In the genomic region with DNA sequence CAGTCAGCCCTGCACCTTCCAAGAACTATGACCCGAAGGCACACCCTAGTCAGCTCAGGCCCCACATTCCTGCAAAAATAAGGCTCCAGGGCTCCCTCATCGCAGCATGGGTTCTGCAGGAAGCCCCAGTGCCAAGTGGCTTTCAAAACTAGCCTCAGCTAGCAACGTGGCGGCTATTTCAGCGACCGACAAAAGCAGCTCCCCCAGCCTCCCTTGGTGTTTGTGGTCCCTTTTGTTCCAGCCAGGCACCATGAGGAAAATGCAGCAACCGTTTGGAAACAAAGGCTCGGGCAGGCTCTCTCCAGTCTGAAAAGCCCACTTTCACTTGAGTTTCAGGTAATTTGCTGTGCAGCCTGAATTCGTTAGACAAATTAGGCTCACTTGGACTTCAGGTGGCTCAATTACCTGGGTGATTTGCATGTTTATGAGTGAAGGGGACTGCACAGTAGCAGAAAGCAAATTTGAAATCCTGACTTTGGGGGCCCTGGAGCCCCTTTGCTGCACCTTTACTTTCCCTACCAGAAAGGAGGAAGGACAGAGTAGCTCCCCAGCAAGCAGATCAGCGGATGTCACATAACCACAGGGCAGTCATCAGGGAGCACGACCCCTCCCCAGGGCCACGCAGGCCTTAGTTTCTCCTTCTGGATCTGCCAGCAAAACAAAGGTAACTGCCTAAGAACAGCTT, we compare ENCODE assay signal across 1 cellular context.
TF ChIP-seq lines count a peak whose summit lies in the region.

No MANE protein-coding gene starts in this region.

TF ChIP-seq in SK-N-SH, 30 proteins besides CTCF, POLR2A, EP300 and RAD21:
- TF ChIP-seq FOXM1 (IDR thresholded peaks at IDR 0.05; ENCODE audit: low read depth) = no peak
- TF ChIP-seq, protein P1, sequence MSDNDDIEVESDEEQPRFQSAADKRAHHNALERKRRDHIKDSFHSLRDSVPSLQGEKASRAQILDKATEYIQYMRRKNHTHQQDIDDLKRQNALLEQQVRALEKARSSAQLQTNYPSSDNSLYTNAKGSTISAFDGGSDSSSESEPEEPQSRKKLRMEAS (IDR thresholded peaks at IDR 0.05; ENCODE audit: low read depth) = no peak
- no peak for TF ChIP-seq NRF1 (IDR thresholded peaks at IDR 0.05; ENCODE audit: low read depth, low read length)
- no peak for TF ChIP-seq FOXJ3 (CRISPR knock-in tag; IDR thresholded peaks at IDR 0.05)
- no peak for TF ChIP-seq CHD2 (IDR thresholded peaks at IDR 0.05; ENCODE audit: low read length, partially characterized antibody)
- no peak for TF ChIP-seq TCF12 (IDR thresholded peaks at IDR 0.05)
- TF ChIP-seq MXI1 (IDR thresholded peaks at IDR 0.05; ENCODE audit: low read depth, low read length) = no peak
- TF ChIP-seq, protein P2, sequence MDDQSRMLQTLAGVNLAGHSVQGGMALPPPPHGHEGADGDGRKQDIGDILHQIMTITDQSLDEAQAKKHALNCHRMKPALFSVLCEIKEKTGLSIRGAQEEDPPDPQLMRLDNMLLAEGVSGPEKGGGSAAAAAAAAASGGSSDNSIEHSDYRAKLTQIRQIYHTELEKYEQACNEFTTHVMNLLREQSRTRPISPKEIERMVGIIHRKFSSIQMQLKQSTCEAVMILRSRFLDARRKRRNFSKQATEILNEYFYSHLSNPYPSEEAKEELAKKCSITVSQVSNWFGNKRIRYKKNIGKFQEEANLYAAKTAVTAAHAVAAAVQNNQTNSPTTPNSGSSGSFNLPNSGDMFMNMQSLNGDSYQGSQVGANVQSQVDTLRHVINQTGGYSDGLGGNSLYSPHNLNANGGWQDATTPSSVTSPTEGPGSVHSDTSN (IDR thresholded peaks at IDR 0.05) = no peak
- TF ChIP-seq TEAD4 (IDR thresholded peaks at IDR 0.05; ENCODE audit: borderline replicate concordance, insufficient read depth) = no peak
- TF ChIP-seq, protein P3, sequence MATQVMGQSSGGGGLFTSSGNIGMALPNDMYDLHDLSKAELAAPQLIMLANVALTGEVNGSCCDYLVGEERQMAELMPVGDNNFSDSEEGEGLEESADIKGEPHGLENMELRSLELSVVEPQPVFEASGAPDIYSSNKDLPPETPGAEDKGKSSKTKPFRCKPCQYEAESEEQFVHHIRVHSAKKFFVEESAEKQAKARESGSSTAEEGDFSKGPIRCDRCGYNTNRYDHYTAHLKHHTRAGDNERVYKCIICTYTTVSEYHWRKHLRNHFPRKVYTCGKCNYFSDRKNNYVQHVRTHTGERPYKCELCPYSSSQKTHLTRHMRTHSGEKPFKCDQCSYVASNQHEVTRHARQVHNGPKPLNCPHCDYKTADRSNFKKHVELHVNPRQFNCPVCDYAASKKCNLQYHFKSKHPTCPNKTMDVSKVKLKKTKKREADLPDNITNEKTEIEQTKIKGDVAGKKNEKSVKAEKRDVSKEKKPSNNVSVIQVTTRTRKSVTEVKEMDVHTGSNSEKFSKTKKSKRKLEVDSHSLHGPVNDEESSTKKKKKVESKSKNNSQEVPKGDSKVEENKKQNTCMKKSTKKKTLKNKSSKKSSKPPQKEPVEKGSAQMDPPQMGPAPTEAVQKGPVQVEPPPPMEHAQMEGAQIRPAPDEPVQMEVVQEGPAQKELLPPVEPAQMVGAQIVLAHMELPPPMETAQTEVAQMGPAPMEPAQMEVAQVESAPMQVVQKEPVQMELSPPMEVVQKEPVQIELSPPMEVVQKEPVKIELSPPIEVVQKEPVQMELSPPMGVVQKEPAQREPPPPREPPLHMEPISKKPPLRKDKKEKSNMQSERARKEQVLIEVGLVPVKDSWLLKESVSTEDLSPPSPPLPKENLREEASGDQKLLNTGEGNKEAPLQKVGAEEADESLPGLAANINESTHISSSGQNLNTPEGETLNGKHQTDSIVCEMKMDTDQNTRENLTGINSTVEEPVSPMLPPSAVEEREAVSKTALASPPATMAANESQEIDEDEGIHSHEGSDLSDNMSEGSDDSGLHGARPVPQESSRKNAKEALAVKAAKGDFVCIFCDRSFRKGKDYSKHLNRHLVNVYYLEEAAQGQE (IDR thresholded peaks at IDR 0.05; ENCODE audit: low read depth, low read length) = no peak
- TF ChIP-seq TAF1 (IDR thresholded peaks at IDR 0.05; ENCODE audit: borderline replicate concordance, low read depth, low read length) = no peak
- TF ChIP-seq, protein P4, sequence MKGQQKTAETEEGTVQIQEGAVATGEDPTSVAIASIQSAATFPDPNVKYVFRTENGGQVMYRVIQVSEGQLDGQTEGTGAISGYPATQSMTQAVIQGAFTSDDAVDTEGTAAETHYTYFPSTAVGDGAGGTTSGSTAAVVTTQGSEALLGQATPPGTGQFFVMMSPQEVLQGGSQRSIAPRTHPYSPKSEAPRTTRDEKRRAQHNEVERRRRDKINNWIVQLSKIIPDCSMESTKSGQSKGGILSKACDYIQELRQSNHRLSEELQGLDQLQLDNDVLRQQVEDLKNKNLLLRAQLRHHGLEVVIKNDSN (IDR thresholded peaks at IDR 0.05; ENCODE audit: borderline replicate concordance, low read depth) = no peak
- TF ChIP-seq RXRA (IDR thresholded peaks at IDR 0.05; ENCODE audit: borderline replicate concordance, low read depth) = no peak
- TF ChIP-seq EZH2phosphoT487 (IDR thresholded peaks at IDR 0.05; ENCODE audit: borderline replicate concordance, low read depth) = no peak
- TF ChIP-seq, protein P5, sequence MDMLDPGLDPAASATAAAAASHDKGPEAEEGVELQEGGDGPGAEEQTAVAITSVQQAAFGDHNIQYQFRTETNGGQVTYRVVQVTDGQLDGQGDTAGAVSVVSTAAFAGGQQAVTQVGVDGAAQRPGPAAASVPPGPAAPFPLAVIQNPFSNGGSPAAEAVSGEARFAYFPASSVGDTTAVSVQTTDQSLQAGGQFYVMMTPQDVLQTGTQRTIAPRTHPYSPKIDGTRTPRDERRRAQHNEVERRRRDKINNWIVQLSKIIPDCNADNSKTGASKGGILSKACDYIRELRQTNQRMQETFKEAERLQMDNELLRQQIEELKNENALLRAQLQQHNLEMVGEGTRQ (IDR thresholded peaks at IDR 0.05; ENCODE audit: borderline replicate concordance, low read depth, low read length) = no peak
- TF ChIP-seq, protein P6, sequence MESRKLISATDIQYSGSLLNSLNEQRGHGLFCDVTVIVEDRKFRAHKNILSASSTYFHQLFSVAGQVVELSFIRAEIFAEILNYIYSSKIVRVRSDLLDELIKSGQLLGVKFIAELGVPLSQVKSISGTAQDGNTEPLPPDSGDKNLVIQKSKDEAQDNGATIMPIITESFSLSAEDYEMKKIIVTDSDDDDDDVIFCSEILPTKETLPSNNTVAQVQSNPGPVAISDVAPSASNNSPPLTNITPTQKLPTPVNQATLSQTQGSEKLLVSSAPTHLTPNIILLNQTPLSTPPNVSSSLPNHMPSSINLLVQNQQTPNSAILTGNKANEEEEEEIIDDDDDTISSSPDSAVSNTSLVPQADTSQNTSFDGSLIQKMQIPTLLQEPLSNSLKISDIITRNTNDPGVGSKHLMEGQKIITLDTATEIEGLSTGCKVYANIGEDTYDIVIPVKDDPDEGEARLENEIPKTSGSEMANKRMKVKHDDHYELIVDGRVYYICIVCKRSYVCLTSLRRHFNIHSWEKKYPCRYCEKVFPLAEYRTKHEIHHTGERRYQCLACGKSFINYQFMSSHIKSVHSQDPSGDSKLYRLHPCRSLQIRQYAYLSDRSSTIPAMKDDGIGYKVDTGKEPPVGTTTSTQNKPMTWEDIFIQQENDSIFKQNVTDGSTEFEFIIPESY (IDR thresholded peaks at IDR 0.05; ENCODE audit: borderline replicate concordance, low read depth) = no peak
- TF ChIP-seq, protein P7, sequence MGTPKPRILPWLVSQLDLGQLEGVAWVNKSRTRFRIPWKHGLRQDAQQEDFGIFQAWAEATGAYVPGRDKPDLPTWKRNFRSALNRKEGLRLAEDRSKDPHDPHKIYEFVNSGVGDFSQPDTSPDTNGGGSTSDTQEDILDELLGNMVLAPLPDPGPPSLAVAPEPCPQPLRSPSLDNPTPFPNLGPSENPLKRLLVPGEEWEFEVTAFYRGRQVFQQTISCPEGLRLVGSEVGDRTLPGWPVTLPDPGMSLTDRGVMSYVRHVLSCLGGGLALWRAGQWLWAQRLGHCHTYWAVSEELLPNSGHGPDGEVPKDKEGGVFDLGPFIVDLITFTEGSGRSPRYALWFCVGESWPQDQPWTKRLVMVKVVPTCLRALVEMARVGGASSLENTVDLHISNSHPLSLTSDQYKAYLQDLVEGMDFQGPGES (IDR thresholded peaks at IDR 0.05; ENCODE audit: low read depth, low read length) = no peak
- TF ChIP-seq GATA2 (CRISPR knock-in tag; IDR thresholded peaks at IDR 0.05) = no peak
- no peak for TF ChIP-seq RCOR1 (IDR thresholded peaks at IDR 0.05; ENCODE audit: low read length)
- no peak for TF ChIP-seq YY1 (IDR thresholded peaks at IDR 0.05; ENCODE audit: low read depth)
